1 cellular context compared by ENCODE assay signal in genomic region chr11:66124564-66124963, GRCh38.
TF ChIP-seq lines count a peak whose summit lies in the region.

No MANE protein-coding gene starts in this region.

TF ChIP-seq in HepG2, 621 proteins besides CTCF, POLR2A, EP300 and RAD21:
- TF ChIP-seq EEA1 (CRISPR knock-in tag; IDR thresholded peaks at IDR 0.05; ENCODE audit: borderline replicate concordance) (no peak), BORCS8-MEF2B (CRISPR knock-in tag; IDR thresholded peaks at IDR 0.05) (no peak), POLR2AphosphoS5 (IDR thresholded peaks at IDR 0.05; ENCODE audit: low read depth, low read length) (no peak), IRF9 (CRISPR knock-in tag; IDR thresholded peaks at IDR 0.05; ENCODE audit: borderline replicate concordance) (no peak), HES4 (CRISPR knock-in tag; IDR thresholded peaks at IDR 0.05; ENCODE audit: borderline replicate concordance) (no peak), ZEB1 (IDR thresholded peaks at IDR 0.05; ENCODE audit: insufficient replicate concordance, low read depth) (no peak), NCOA1 (CRISPR knock-in tag; IDR thresholded peaks at IDR 0.05) (no peak), ZNF296 (CRISPR knock-in tag; conservative IDR thresholded peaks at IDR 0.05) (no peak), ZNF564 (CRISPR knock-in tag; IDR thresholded peaks at IDR 0.05) (no peak), NFE2L2 (IDR thresholded peaks at IDR 0.05; ENCODE audit: low read length) (no peak), ZNF589 (CRISPR knock-in tag; conservative IDR thresholded peaks at IDR 0.05) (no peak), IKZF5 (CRISPR knock-in tag; IDR thresholded peaks at IDR 0.05) (no peak), ZNF510 (CRISPR knock-in tag; IDR thresholded peaks at IDR 0.05; ENCODE audit: low read depth) (no peak), ZNF788 (CRISPR knock-in tag; IDR thresholded peaks at IDR 0.05; ENCODE audit: borderline replicate concordance) (no peak), RBAK (CRISPR knock-in tag; IDR thresholded peaks at IDR 0.05) (no peak), KDM5A (IDR thresholded peaks at IDR 0.05; ENCODE audit: borderline replicate concordance, low read length) (no peak), PRDM4 (CRISPR knock-in tag; IDR thresholded peaks at IDR 0.05; ENCODE audit: borderline replicate concordance) (no peak)
- TF ChIP-seq, protein P1, sequence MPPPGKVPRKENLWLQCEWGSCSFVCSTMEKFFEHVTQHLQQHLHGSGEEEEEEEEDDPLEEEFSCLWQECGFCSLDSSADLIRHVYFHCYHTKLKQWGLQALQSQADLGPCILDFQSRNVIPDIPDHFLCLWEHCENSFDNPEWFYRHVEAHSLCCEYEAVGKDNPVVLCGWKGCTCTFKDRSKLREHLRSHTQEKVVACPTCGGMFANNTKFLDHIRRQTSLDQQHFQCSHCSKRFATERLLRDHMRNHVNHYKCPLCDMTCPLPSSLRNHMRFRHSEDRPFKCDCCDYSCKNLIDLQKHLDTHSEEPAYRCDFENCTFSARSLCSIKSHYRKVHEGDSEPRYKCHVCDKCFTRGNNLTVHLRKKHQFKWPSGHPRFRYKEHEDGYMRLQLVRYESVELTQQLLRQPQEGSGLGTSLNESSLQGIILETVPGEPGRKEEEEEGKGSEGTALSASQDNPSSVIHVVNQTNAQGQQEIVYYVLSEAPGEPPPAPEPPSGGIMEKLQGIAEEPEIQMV (CRISPR knock-in tag; IDR thresholded peaks at IDR 0.05; ENCODE audit: low read depth), result no peak
- TF ChIP-seq, protein P2, sequence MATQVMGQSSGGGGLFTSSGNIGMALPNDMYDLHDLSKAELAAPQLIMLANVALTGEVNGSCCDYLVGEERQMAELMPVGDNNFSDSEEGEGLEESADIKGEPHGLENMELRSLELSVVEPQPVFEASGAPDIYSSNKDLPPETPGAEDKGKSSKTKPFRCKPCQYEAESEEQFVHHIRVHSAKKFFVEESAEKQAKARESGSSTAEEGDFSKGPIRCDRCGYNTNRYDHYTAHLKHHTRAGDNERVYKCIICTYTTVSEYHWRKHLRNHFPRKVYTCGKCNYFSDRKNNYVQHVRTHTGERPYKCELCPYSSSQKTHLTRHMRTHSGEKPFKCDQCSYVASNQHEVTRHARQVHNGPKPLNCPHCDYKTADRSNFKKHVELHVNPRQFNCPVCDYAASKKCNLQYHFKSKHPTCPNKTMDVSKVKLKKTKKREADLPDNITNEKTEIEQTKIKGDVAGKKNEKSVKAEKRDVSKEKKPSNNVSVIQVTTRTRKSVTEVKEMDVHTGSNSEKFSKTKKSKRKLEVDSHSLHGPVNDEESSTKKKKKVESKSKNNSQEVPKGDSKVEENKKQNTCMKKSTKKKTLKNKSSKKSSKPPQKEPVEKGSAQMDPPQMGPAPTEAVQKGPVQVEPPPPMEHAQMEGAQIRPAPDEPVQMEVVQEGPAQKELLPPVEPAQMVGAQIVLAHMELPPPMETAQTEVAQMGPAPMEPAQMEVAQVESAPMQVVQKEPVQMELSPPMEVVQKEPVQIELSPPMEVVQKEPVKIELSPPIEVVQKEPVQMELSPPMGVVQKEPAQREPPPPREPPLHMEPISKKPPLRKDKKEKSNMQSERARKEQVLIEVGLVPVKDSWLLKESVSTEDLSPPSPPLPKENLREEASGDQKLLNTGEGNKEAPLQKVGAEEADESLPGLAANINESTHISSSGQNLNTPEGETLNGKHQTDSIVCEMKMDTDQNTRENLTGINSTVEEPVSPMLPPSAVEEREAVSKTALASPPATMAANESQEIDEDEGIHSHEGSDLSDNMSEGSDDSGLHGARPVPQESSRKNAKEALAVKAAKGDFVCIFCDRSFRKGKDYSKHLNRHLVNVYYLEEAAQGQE (IDR thresholded peaks at IDR 0.05; ENCODE audit: borderline replicate concordance in 1 of 2, low read depth in 1 of 2, low read length in 2 of 2), result no peak
